1 cellular context compared by ENCODE assay signal in the genomic region with DNA sequence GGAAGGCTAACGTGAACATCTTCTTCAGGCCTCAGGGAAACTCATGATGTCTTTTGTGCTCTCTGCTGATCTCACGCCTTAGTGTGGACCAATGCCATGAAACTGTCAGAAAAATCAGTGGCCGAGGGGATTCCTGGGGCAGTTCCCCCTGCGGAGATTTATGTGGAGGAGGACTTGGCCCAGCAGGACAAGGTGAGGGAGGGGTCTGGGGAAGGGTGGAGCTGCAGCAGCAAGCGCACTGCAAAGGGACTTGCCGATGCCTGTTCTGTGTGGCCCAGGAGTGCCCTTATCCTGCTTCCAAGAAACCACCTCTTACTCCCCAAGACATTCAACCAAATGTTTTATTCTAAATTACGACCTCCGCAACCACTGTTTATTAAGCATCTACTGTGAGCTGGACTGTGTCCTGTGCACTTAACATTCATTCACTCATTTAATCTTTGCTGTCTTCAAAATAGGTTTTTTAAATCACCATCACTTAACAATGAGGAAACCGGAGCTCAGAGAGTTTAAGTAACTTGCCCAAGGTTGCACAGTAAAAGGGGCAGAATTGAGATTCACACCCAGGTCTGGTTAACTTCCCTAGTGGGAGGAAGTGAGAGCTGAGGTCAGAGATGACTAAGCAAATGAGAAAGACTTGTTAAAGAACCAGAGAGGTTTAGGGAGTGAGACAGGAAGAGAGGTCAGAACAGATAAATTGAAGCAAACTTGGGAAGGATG.
TF ChIP-seq lines count a peak whose summit lies in the region.

No MANE protein-coding gene starts in this region.

TF ChIP-seq in H1, 55 proteins besides CTCF, POLR2A, EP300 and RAD21:
- TF ChIP-seq TAF7 (optimal IDR thresholded peaks at IDR 0.05; ENCODE audit: borderline replicate concordance, low read depth, low read length), result no peak
- TF ChIP-seq KDM1A (IDR thresholded peaks at IDR 0.05; ENCODE audit: borderline replicate concordance, low read length), result peak; percentile 80
